ENCODE assay signal across 1 cellular context in the genomic region with DNA sequence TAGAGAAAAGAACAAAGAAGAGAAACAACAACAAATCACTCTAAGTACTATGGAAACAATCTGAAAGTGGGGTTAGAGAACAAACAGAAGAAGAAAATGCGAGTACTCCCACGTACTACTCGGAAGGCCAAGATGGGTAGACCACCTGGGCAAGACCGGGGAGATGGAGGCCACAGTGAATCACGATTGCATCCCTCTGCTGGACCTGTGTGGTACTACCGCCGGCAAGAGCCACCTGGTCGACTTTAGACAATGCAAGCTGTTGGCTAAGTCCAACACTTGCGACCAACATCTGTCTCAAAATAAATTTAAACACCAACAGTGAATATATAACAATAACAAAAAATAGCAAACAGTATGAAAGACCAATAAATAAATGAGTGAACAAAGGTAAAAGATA.
TF ChIP-seq lines count a peak whose summit lies in the region.

No MANE protein-coding gene starts in this region.

TF ChIP-seq in HCT116, 20 proteins besides CTCF, POLR2A, EP300 and RAD21 (continued from another document):
- TF ChIP-seq REST (IDR thresholded peaks at IDR 0.05; ENCODE audit: low read depth), result no peak
- no peak for TF ChIP-seq SRF (IDR thresholded peaks at IDR 0.05; ENCODE audit: low read depth)
- TF ChIP-seq, protein P1, sequence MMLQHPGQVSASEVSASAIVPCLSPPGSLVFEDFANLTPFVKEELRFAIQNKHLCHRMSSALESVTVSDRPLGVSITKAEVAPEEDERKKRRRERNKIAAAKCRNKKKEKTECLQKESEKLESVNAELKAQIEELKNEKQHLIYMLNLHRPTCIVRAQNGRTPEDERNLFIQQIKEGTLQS (IDR thresholded peaks at IDR 0.05), result no peak
- TF ChIP-seq, protein P2, sequence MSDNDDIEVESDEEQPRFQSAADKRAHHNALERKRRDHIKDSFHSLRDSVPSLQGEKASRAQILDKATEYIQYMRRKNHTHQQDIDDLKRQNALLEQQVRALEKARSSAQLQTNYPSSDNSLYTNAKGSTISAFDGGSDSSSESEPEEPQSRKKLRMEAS (IDR thresholded peaks at IDR 0.05), result no peak
- TF ChIP-seq FOSL1 (IDR thresholded peaks at IDR 0.05; ENCODE audit: low read depth), result no peak
- TF ChIP-seq EZH2 (IDR thresholded peaks at IDR 0.05), result no peak
- no peak for TF ChIP-seq ZNF274 (IDR thresholded peaks at IDR 0.05; ENCODE audit: low read depth, low read length)
- TF ChIP-seq EZH2phosphoT487 (IDR thresholded peaks at IDR 0.05; ENCODE audit: borderline replicate concordance), result no peak
- no peak for TF ChIP-seq TCF7L2 (IDR thresholded peaks at IDR 0.05; ENCODE audit: borderline replicate concordance, extremely low read depth, insufficient read depth, insufficient read length)
- TF ChIP-seq YY1 (IDR thresholded peaks at IDR 0.05; ENCODE audit: extremely low read depth, insufficient replicate concordance, low read depth, low read length), result no peak
- TF ChIP-seq ZFX (IDR thresholded peaks at IDR 0.05), result no peak
- TF ChIP-seq JUND (IDR thresholded peaks at IDR 0.05), result no peak
- TF ChIP-seq EGR1 (IDR thresholded peaks at IDR 0.05; ENCODE audit: low read depth), result no peak
- TF ChIP-seq SP1 (IDR thresholded peaks at IDR 0.05; ENCODE audit: low read depth), result no peak
- TF ChIP-seq CEBPB (IDR thresholded peaks at IDR 0.05; ENCODE audit: low read depth), result no peak
